Comparison of ENCODE assay signal across 31 cellular contexts in the genomic region with DNA sequence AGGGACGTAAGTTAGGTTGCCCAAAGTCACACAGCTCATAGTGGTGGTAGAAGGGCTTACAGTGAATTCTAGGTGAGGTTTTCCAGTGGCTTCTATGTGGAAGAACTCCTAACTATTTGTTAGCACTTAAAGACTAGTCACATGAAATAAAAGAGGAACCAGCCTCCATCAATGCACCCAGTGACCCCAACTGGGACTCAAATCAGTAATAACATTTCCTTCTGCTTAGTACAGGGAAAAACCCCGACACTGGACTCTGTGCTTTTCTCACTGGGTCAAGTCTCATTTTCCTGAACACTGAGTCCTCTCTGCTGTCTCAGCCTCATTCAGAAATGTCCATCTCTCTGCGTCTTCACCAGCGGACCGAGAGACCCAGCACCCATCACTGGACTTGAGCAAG.
DNase-seq lines count a peak whose midpoint lies in the region; ATAC-seq and TF ChIP-seq lines count a peak whose summit lies in the region.
"Had no signal": no experiment of that assay in that cellular context is flagged by ENCODE, and none has a peak within 500 bp of the region (broad histone marks: within the 10 kb centered on the region; RNA-seq: fewer than 3 reads in every experiment).

No MANE protein-coding gene starts in this region.

- H3K18ac ChIP-seq in mesendoderm (ENCODE audit: low read length), result no peak overlapping the region

- DNase-seq in Right ventricle myocardium superior (no peak), cardiac septum (ENCODE audit: low spot score) (no peak), WERI-Rb-1 (no peak), testis (peak; percentile 21), activated gamma-delta T cell (lab: John Stamatoyannopoulos, UW) (no peak), mesendoderm (no peak), NCI-H446 treated with DMSO at 0.1 percent for 48 hours (lab: John Stamatoyannopoulos, UW) (no peak)
- DNase-seq: activated CD4-positive, alpha-beta T cell treated with anti-CD3 and anti-CD28 coated beads, Interleukin-2, amount 10 ng/mL, durations not matched to agents 7 days and 5 days; activated gamma-delta T cell treated with Interleukin-2 at 50 U/mL for 16 hours; activated naive CD8-positive, alpha-beta T cell treated with anti-CD3 and anti-CD28 coated beads, Interleukin-2, amount 10 ng/mL, durations not matched to agents 7 days and 5 days; activated T-cell treated with anti-CD3 and anti-CD28 coated beads, Interleukin-2, amount 50 U/mL, for 4 hours; CD8-positive, alpha-beta T cell; H9; lower lobe of right lung; mucosa of descending colon; NCI-H1417 treated with DMSO at 0.1 percent for 48 hours; NCI-H2081; NCI-H2227 treated with DMSO at 0.1 percent for 48 hours; NCI-H526 treated with DMSO at 0.1 percent for 48 hours; NK-92 treated with Interleukin-12 subunit alpha and Interleukin-12 subunit beta, amount 100 ng/mL, for 24 hours; psoas muscle; SIG-M5; stimulated activated naive CD4-positive, alpha-beta T cell treated with Interleukin-2 at 50 U/mL for 16 hours had no signal

- peaks cover 2% of the 10 kb centered on the region for H3K79me2 ChIP-seq in mesendoderm (ENCODE audit: control insufficient read depth, insufficient read depth, low read length)

- H2BK120ac ChIP-seq in mesendoderm (ENCODE audit: low read depth, low read length), result no peak overlapping the region

- no peak overlapping the region for H2BK5ac ChIP-seq in mesendoderm (ENCODE audit: low read length)

- peak; percentile 29 for ATAC-seq in Right ventricle myocardium superior (ENCODE audit: poor library complexity)
- ATAC-seq: activated T-cell treated with anti-CD3 and anti-CD28 coated beads, Interleukin-2, amount 50 U/mL, for 4 hours; CD8-positive, alpha-beta T cell; lower lobe of right lung; mucosa of descending colon; natural killer cell treated with Interleukin-12 subunit alpha and Interleukin-12 subunit beta and Interleukin-15 and Interleukin-18, amount 100 ng/mL, for 72 hours; Panc1; psoas muscle; WTC11 had no signal

- no peak overlapping the region for H2BK15ac ChIP-seq in mesendoderm (replicated peaks; ENCODE audit: low read depth)

- H3K4me3 ChIP-seq in WERI-Rb-1 (ENCODE audit: low read depth, low read length) (no peak overlapping the region), testis (no peak overlapping the region), mesendoderm (ENCODE audit: low read length) (no peak overlapping the region)
- H3K4me3 ChIP-seq: ascending aorta, coronary artery, lower lobe of right lung, mucosa of descending colon, psoas muscle, thoracic aorta had no signal

- H3K4me2 ChIP-seq in mesendoderm (ENCODE audit: low read length), result no peak overlapping the region

- H3K9ac ChIP-seq in mesendoderm (ENCODE audit: low read length), result no peak overlapping the region

- H3K36me3 ChIP-seq in WERI-Rb-1 (peaks cover 3% of the 10 kb centered on the region; the same call in 1 of the 2 replicates), testis (ENCODE audit: low read depth, missing control alignments) (no peaks in the 10 kb centered on the region), mesendoderm (ENCODE audit: control insufficient read depth, insufficient read depth, low read length) (no peaks in the 10 kb centered on the region)
- H3K36me3 ChIP-seq: ascending aorta, lower lobe of right lung, thoracic aorta had no signal

- H2AK5ac ChIP-seq in mesendoderm (ENCODE audit: low read length), result no peak overlapping the region

- H3K4me1 ChIP-seq in testis (no peaks in the 10 kb centered on the region), mesendoderm (ENCODE audit: control insufficient read depth, low read depth, low read length) (peaks cover 2% of the 10 kb centered on the region)
- H3K4me1 ChIP-seq: ascending aorta had no signal

- no peak for TF ChIP-seq CTCF in WERI-Rb-1 (IDR thresholded peaks at IDR 0.05; ENCODE audit: low read depth, low read length)
- no peak for TF ChIP-seq CTCF in testis (IDR thresholded peaks at IDR 0.05)

- H3K23ac ChIP-seq in mesendoderm (ENCODE audit: low read length), result no peak overlapping the region

- no peak overlapping the region for H4K8ac ChIP-seq in mesendoderm (ENCODE audit: low read depth, low read length)

- H3K56ac ChIP-seq in mesendoderm (ENCODE audit: low read length), result no peak overlapping the region

- H4K5ac ChIP-seq in mesendoderm (ENCODE audit: low read length), result no peak overlapping the region

- 57% methylated on average over 5 of the region's 5 CpGs for WGBS in testis, 2 donors
- no CpG with 5 or more reads among the region's 5 CpGs for WGBS in mesendoderm (ENCODE audit: extremely low coverage, insufficient coverage, low lambda C conversion rate)

- intact Hi-C loops in Right ventricle myocardium superior (cut with DNase I) (no loop called here), cardiac septum (cut with DNase I) (no loop called here), testis (cut with DNase I; ENCODE audit: low total_unique reads) (no loop called here)

- no peaks in the 10 kb centered on the region for H3K9me3 ChIP-seq in WERI-Rb-1 (ENCODE audit: severe bottlenecking)
- no peaks in the 10 kb centered on the region for H3K9me3 ChIP-seq in testis
- H3K9me3 ChIP-seq: ascending aorta, lower lobe of right lung, mucosa of descending colon, psoas muscle, thoracic aorta had no signal

- H3K79me1 ChIP-seq in mesendoderm (ENCODE audit: low read length), result no peaks in the 10 kb centered on the region

- H3K27me3 ChIP-seq in WERI-Rb-1 (ENCODE audit: insufficient read depth, low read depth, severe bottlenecking), result no peaks in the 10 kb centered on the region
- H3K27me3 ChIP-seq in layer of hippocampus (ENCODE audit: control insufficient read depth, insufficient read depth, low read length), result no peaks in the 10 kb centered on the region
- H3K27me3 ChIP-seq in testis, result no peaks in the 10 kb centered on the region
- no peaks in the 10 kb centered on the region for H3K27me3 ChIP-seq in mesendoderm (ENCODE audit: insufficient read depth, low read length, poor library complexity)
- H3K27me3 ChIP-seq: ascending aorta had no signal

- H3K27ac ChIP-seq in WERI-Rb-1, result peak overlapping the region; percentile 71
- peak overlapping the region; percentile 31 for H3K27ac ChIP-seq in layer of hippocampus (ENCODE audit: low read depth, low read length)
- H3K27ac ChIP-seq in testis, result no peak overlapping the region
- H3K27ac ChIP-seq in mesendoderm (ENCODE audit: low read depth, low read length), result no peak overlapping the region
- H3K27ac ChIP-seq: ascending aorta, coronary artery, HL-60, lower lobe of right lung, psoas muscle, thoracic aorta had no signal

- H3K4ac ChIP-seq in mesendoderm (ENCODE audit: low read depth, low read length), result no peak overlapping the region

- TF ChIP-seq POLR2A in testis (IDR thresholded peaks at IDR 0.05), result no peak

Comparison
In these comparisons a context has a peak if more than half of its experiments do, and no peak if none do; other contexts are left out.
1. H3K27ac ChIP-seq: peak in WERI-Rb-1 (single experiment) and layer of hippocampus (single experiment); none in testis (0 of 2) and mesendoderm (single experiment).